In genomic region chr10:8404721-8405120, GRCh38 we compare ENCODE assay signal across 9 cellular contexts.
DNase-seq lines count a peak whose midpoint lies in the region; ATAC-seq and TF ChIP-seq lines count a peak whose summit lies in the region.
"Had no signal": no experiment of that assay in that cellular context is flagged by ENCODE, and none has a peak within 500 bp of the region (broad histone marks: within the 10 kb centered on the region; RNA-seq: fewer than 3 reads in every experiment).

No MANE protein-coding gene starts in this region.

- no peaks in the 10 kb centered on the region for H3K79me2 ChIP-seq in KMS-11 (ENCODE audit: insufficient read depth, low read depth)

- peak in 1 of 2 donors; percentile 56 for DNase-seq in central memory CD8-positive, alpha-beta T cell (ENCODE audit: low spot score in 2 of 2)
- DNase-seq in omental fat pad (ENCODE audit: low spot score) = no peak
- DNase-seq in NCI-H1092 (lab: John Stamatoyannopoulos, UW) = no peak
- no peak for DNase-seq in DMS153 (lab: John Stamatoyannopoulos, UW)
- no peak for DNase-seq in NCI-H2081 (lab: John Stamatoyannopoulos, UW)
- DNase-seq: activated B cell treated with CpG ODN at 0.5 μM for 24 hours had no signal

- peaks cover 26% of the 10 kb centered on the region for H3K4me1 ChIP-seq in KMS-11 (ENCODE audit: low read depth, poor library complexity, severe bottlenecking)

- H3K27me3 Mint-ChIP-seq in central memory CD8-positive, alpha-beta T cell = no peaks in the 10 kb centered on the region

- no peak overlapping the region for H3K4me3 ChIP-seq in KMS-11 (IDR thresholded peaks at IDR 0.05; ENCODE audit: insufficient read depth, low read depth, low read length)

- peak overlapping the region; percentile 59 for H3K4me3 Mint-ChIP-seq in central memory CD8-positive, alpha-beta T cell
- H3K4me3 Mint-ChIP-seq: activated B cell treated with CpG ODN at 0.5 μM for 24 hours had no signal

- TF ChIP-seq CTCF in KMS-11 (conservative IDR thresholded peaks at IDR 0.05; ENCODE audit: low read depth, low read length) (no peak), omental fat pad (IDR thresholded peaks at IDR 0.05) (no peak)

- peaks cover 71% of the 10 kb centered on the region for H3K4me1 Mint-ChIP-seq in central memory CD8-positive, alpha-beta T cell

- H3K4me2 ChIP-seq in KMS-11 = peak overlapping the region; percentile 78

- peak; percentile 75 for ATAC-seq in GM18499 (IDR thresholded peaks at IDR 0.05; ENCODE audit: insufficient read depth, unreplicated experiment)
- ATAC-seq in GM21619 (IDR thresholded peaks at IDR 0.05; ENCODE audit: unreplicated experiment) = peak; percentile 80
- ATAC-seq in central memory CD8-positive, alpha-beta T cell (replicated peaks; ENCODE audit: extremely low read depth, poor library complexity, severe bottlenecking) = peak; percentile 70
- no peak for ATAC-seq in omental fat pad (ENCODE audit: low FRiP score)

- H3K27ac Mint-ChIP-seq in central memory CD8-positive, alpha-beta T cell (ENCODE audit: low read depth) = peak overlapping the region; percentile 95
- H3K27ac Mint-ChIP-seq: activated B cell treated with CpG ODN at 0.5 μM for 24 hours had no signal

- no peaks in the 10 kb centered on the region for H3K27me3 ChIP-seq in KMS-11 (ENCODE audit: insufficient read depth, low read depth)

- H3K27ac ChIP-seq in KMS-11 = peak overlapping the region; percentile 61

- peak overlapping the region; percentile 66 for H2AFZ ChIP-seq in KMS-11 (ENCODE audit: low read depth)

- H4K20me1 ChIP-seq in KMS-11 (ENCODE audit: insufficient read depth) = no peaks in the 10 kb centered on the region

- H3K9ac ChIP-seq in KMS-11 = peak overlapping the region; percentile 26; the same call in 1 of the 2 replicates

- H3K36me3 Mint-ChIP-seq in central memory CD8-positive, alpha-beta T cell (ENCODE audit: insufficient read depth) = peaks cover 14% of the 10 kb centered on the region

- H3K9me3 Mint-ChIP-seq in central memory CD8-positive, alpha-beta T cell = no peaks in the 10 kb centered on the region
- H3K9me3 Mint-ChIP-seq: activated B cell treated with CpG ODN at 0.5 μM for 24 hours had no signal

- H3K36me3 ChIP-seq in KMS-11 (ENCODE audit: insufficient read depth) = no peaks in the 10 kb centered on the region
